1 cellular context compared by ENCODE assay signal in the genomic region with DNA sequence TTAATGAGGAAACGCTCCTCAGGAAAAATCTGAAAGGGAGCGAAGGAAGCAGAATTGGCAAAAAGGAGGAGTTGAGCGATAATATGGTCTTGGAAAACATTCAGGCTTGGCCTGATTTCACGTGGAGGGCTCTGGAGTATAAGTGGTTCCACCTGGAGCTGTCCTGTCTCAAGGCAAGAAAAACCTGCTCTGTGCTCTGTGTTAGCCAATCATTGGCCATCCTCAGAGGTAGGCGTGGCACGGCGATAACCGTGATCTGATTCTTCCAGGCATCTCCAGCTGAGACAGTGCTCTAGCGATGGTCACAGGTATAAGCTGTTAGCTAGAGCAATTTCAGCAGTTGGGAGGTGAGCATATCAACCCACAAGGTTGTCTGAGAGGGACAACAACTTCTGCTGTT.
TF ChIP-seq lines count a peak whose summit lies in the region.

No MANE protein-coding gene starts in this region.

TF ChIP-seq in WTC11, 78 proteins besides CTCF, POLR2A, EP300 and RAD21 (continued from another document):
- TF ChIP-seq, protein P1, sequence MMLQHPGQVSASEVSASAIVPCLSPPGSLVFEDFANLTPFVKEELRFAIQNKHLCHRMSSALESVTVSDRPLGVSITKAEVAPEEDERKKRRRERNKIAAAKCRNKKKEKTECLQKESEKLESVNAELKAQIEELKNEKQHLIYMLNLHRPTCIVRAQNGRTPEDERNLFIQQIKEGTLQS (CRISPR knock-in tag; conservative IDR thresholded peaks at IDR 0.05) = no peak
- TF ChIP-seq, protein P2, sequence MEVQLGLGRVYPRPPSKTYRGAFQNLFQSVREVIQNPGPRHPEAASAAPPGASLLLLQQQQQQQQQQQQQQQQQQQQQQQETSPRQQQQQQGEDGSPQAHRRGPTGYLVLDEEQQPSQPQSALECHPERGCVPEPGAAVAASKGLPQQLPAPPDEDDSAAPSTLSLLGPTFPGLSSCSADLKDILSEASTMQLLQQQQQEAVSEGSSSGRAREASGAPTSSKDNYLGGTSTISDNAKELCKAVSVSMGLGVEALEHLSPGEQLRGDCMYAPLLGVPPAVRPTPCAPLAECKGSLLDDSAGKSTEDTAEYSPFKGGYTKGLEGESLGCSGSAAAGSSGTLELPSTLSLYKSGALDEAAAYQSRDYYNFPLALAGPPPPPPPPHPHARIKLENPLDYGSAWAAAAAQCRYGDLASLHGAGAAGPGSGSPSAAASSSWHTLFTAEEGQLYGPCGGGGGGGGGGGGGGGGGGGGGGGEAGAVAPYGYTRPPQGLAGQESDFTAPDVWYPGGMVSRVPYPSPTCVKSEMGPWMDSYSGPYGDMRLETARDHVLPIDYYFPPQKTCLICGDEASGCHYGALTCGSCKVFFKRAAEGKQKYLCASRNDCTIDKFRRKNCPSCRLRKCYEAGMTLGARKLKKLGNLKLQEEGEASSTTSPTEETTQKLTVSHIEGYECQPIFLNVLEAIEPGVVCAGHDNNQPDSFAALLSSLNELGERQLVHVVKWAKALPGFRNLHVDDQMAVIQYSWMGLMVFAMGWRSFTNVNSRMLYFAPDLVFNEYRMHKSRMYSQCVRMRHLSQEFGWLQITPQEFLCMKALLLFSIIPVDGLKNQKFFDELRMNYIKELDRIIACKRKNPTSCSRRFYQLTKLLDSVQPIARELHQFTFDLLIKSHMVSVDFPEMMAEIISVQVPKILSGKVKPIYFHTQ (CRISPR knock-in tag; IDR thresholded peaks at IDR 0.05) = no peak
- TF ChIP-seq ZNF423 (CRISPR knock-in tag; IDR thresholded peaks at IDR 0.05) = no peak
